ENCODE assay signal across 8 cellular contexts in genomic region chr1:154324241-154324640, GRCh38. TPM values are rescaled to one million over a fixed set of nuclear protein-coding genes. Genes with fewer than 3 reads are reported as not detected.
DNase-seq lines count a peak whose midpoint lies in the region; ATAC-seq and TF ChIP-seq lines count a peak whose summit lies in the region.

No MANE protein-coding gene starts in this region.

- H3K9me3 Mint-ChIP-seq in activated naive CD4-positive, alpha-beta T cell treated with anti-CD3 and anti-CD28 coated beads, Interleukin-2, amount 10 ng/mL, durations not matched to agents 7 days and 5 days = no peaks in the 10 kb centered on the region
- H3K9me3 Mint-ChIP-seq in activated T-helper 2 cell treated with anti-CD3 and anti-CD28 coated beads, Interferon-gamma antibody, Interleukin-2, Interleukin-4, amounts not matched to agents 10 μg/mL and 5 μg/mL and 100 μg/mL, durations not matched to agents 14 hours and 24 hours and 36 hours = no peaks in the 10 kb centered on the region

- no peak overlapping the region for H3K27ac Mint-ChIP-seq in activated naive CD4-positive, alpha-beta T cell treated with anti-CD3 and anti-CD28 coated beads, Interleukin-2, amount 10 ng/mL, durations not matched to agents 7 days and 5 days
- H3K27ac Mint-ChIP-seq in activated T-helper 2 cell treated with anti-CD3 and anti-CD28 coated beads, Interferon-gamma antibody, Interleukin-2, Interleukin-4, amounts not matched to agents 10 μg/mL and 5 μg/mL and 100 μg/mL, durations not matched to agents 14 hours and 24 hours and 36 hours = no peak overlapping the region

- intact Hi-C loops in activated T-helper 2 cell treated with anti-CD3 and anti-CD28 coated beads, Interferon-gamma antibody, Interleukin-2, Interleukin-4, amounts not matched to agents 10 μg/mL and 5 μg/mL and 100 μg/mL, durations not matched to agents 14 hours and 24 hours and 36 hours (cut with micrococcal nuclease) = loop anchor here (1.0 to 10.0 kb wide), 3 partner anchors 29 to 631 kb away; partner anchors contain the start of genes HAX1 and PBXIP1
- intact Hi-C loops in lower lobe of right lung (cut with DNase I) = no loop called here

- H3K9me3 ChIP-seq in lower lobe of right lung (no peaks in the 10 kb centered on the region), thymus (ENCODE audit: control insufficient read depth) (no peaks in the 10 kb centered on the region)

- H3K36me3 ChIP-seq in lower lobe of right lung (no peaks in the 10 kb centered on the region), thymus (ENCODE audit: control insufficient read depth, insufficient read depth) (no peaks in the 10 kb centered on the region)

- H3K27me3 ChIP-seq in lower lobe of right lung (ENCODE audit: low read depth) (peaks cover 5% of the 10 kb centered on the region), thymus (ENCODE audit: control insufficient read depth, insufficient read depth) (no peaks in the 10 kb centered on the region)

- H3K27ac ChIP-seq in lower lobe of right lung (no peak overlapping the region), thymus (ENCODE audit: low read depth) (no peak overlapping the region)

- peaks cover 31% of the 10 kb centered on the region for H3K4me1 Mint-ChIP-seq in activated naive CD4-positive, alpha-beta T cell treated with anti-CD3 and anti-CD28 coated beads, Interleukin-2, amount 10 ng/mL, durations not matched to agents 7 days and 5 days
- H3K4me1 Mint-ChIP-seq in activated T-helper 2 cell treated with anti-CD3 and anti-CD28 coated beads, Interferon-gamma antibody, Interleukin-2, Interleukin-4, amounts not matched to agents 10 μg/mL and 5 μg/mL and 100 μg/mL, durations not matched to agents 14 hours and 24 hours and 36 hours (ENCODE audit: low read depth) = peaks cover 26% of the 10 kb centered on the region

- H3K4me1 ChIP-seq in lower lobe of right lung (peaks cover 42% of the 10 kb centered on the region), thymus (ENCODE audit: control insufficient read depth, insufficient read depth, low read length) (peaks cover 30% of the 10 kb centered on the region)

- peaks cover 53% of the 10 kb centered on the region for H3K27me3 Mint-ChIP-seq in activated naive CD4-positive, alpha-beta T cell treated with anti-CD3 and anti-CD28 coated beads, Interleukin-2, amount 10 ng/mL, durations not matched to agents 7 days and 5 days
- peaks cover 18% of the 10 kb centered on the region for H3K27me3 Mint-ChIP-seq in activated T-helper 2 cell treated with anti-CD3 and anti-CD28 coated beads, Interferon-gamma antibody, Interleukin-2, Interleukin-4, amounts not matched to agents 10 μg/mL and 5 μg/mL and 100 μg/mL, durations not matched to agents 14 hours and 24 hours and 36 hours (ENCODE audit: low read depth)

- CTCF ChIA-PET in activated naive CD4-positive, alpha-beta T cell treated with anti-CD3 and anti-CD28 coated beads, Interleukin-2, amount 10 ng/mL, durations not matched to agents 7 days and 5 days (lab: Charles Lee) = interaction anchor here (0.6 to 6.6 kb wide), 9 partner anchors 8 to 130 kb away, joined by 3 to 89 read pairs (median 3); no protein-coding TSS in a partner anchor

- TF ChIP-seq CTCF in lower lobe of right lung (IDR thresholded peaks at IDR 0.05) (no peak), GM10266 (IDR thresholded peaks at IDR 0.05; ENCODE audit: control insufficient read depth, insufficient read depth, low read depth, missing control alignments) (no peak)

- H3K4me3 ChIP-seq in lower lobe of right lung = peak overlapping the region; percentile 74
- H3K4me3 ChIP-seq in thymus (ENCODE audit: low read length) = peak overlapping the region; percentile 88

- ATAC-seq in lower lobe of right lung (no peak), GM18517 (IDR thresholded peaks at IDR 0.05; ENCODE audit: unreplicated experiment) (no peak), HG03095 (IDR thresholded peaks at IDR 0.05; ENCODE audit: unreplicated experiment) (no peak)

- peaks cover 6% of the 10 kb centered on the region for H3K36me3 Mint-ChIP-seq in activated naive CD4-positive, alpha-beta T cell treated with anti-CD3 and anti-CD28 coated beads, Interleukin-2, amount 10 ng/mL, durations not matched to agents 7 days and 5 days
- H3K36me3 Mint-ChIP-seq in activated T-helper 2 cell treated with anti-CD3 and anti-CD28 coated beads, Interferon-gamma antibody, Interleukin-2, Interleukin-4, amounts not matched to agents 10 μg/mL and 5 μg/mL and 100 μg/mL, durations not matched to agents 14 hours and 24 hours and 36 hours (ENCODE audit: low read depth) = no peaks in the 10 kb centered on the region

- DNase-seq in activated naive CD4-positive, alpha-beta T cell treated with anti-CD3 and anti-CD28 coated beads, Interleukin-2, amount 10 ng/mL, durations not matched to agents 7 days and 5 days = no peak
- no peak for DNase-seq in activated naive CD4-positive, alpha-beta T cell treated with Interleukin-2 at 50 U/mL for 16 hours
- no peak for DNase-seq in activated T-helper 2 cell treated with anti-CD3 and anti-CD28 coated beads, Interferon-gamma antibody, Interleukin-2, Interleukin-4, amounts not matched to agents 10 μg/mL and 5 μg/mL and 100 μg/mL, durations not matched to agents 14 hours and 24 hours and 36 hours (ENCODE audit: low spot score)
- no peak for DNase-seq in lower lobe of right lung
- no peak for DNase-seq in GM10266 (ENCODE audit: extremely low spot score)

- WGBS in thymus = 97% methylated on average over 2 of the region's 2 CpGs

- peak overlapping the region; percentile 91 for H3K4me3 Mint-ChIP-seq in activated naive CD4-positive, alpha-beta T cell treated with anti-CD3 and anti-CD28 coated beads, Interleukin-2, amount 10 ng/mL, durations not matched to agents 7 days and 5 days
- H3K4me3 Mint-ChIP-seq in activated T-helper 2 cell treated with anti-CD3 and anti-CD28 coated beads, Interferon-gamma antibody, Interleukin-2, Interleukin-4, amounts not matched to agents 10 μg/mL and 5 μg/mL and 100 μg/mL, durations not matched to agents 14 hours and 24 hours and 36 hours (ENCODE audit: low read depth) = peak overlapping the region; percentile 95

RNA-seq across cellular contexts. Expression of gene ATP8B2, which starts 1.1 kb away (rescaled TPM):
- 44.0 and 47.0 TPM in 2 replicates for total RNA-seq in activated T-helper 2 cell treated with anti-CD3 and anti-CD28 coated beads, Interferon-gamma antibody, Interleukin-2, Interleukin-4, amounts not matched to agents 10 μg/mL and 5 μg/mL and 100 μg/mL, durations not matched to agents 14 hours and 24 hours and 36 hours
- total RNA-seq in lower lobe of right lung = 26.0 TPM
- 15.5 TPM for polyA plus RNA-seq in thymus

RNA-seq across cellular contexts. Expression of gene AQP10, which starts 3.3 kb away (rescaled TPM):
- not detected in 2 replicates for total RNA-seq in activated T-helper 2 cell treated with anti-CD3 and anti-CD28 coated beads, Interferon-gamma antibody, Interleukin-2, Interleukin-4, amounts not matched to agents 10 μg/mL and 5 μg/mL and 100 μg/mL, durations not matched to agents 14 hours and 24 hours and 36 hours
- total RNA-seq in lower lobe of right lung = 0.47 TPM
- polyA plus RNA-seq in thymus = 0.09 TPM

RNA-seq across cellular contexts. Expression of gene HAX1, which starts 51.8 kb away (rescaled TPM):
- total RNA-seq in activated T-helper 2 cell treated with anti-CD3 and anti-CD28 coated beads, Interferon-gamma antibody, Interleukin-2, Interleukin-4, amounts not matched to agents 10 μg/mL and 5 μg/mL and 100 μg/mL, durations not matched to agents 14 hours and 24 hours and 36 hours = 112 and 113 TPM in 2 replicates
- 75.4 TPM for total RNA-seq in lower lobe of right lung
- 113 TPM for polyA plus RNA-seq in thymus
